Comparison of ENCODE assay signal across 9 cellular contexts in genomic region chrX:2691543-2692220, GRCh38. TPM values are rescaled to one million over a fixed set of nuclear protein-coding genes. Genes with fewer than 3 reads are reported as not detected.
DNase-seq lines count a peak whose midpoint lies in the region; ATAC-seq and TF ChIP-seq lines count a peak whose summit lies in the region.
"Had no signal": no experiment of that assay in that cellular context is flagged by ENCODE, and none has a peak within 500 bp of the region (broad histone marks: within the 10 kb centered on the region; RNA-seq: fewer than 3 reads in every experiment).

No MANE protein-coding gene starts in this region.

- peak overlapping the region; percentile 97 for H3K4me3 Mint-ChIP-seq in T-helper 1 cell treated with Interleukin-12 subunit alpha and Interleukin-12 subunit beta and Interleukin-4 antibody, amounts not matched to agents 30 μg/mL and 1 μg/mL, for 36 hours

- H3K4me3 ChIP-seq in breast epithelium, result peak overlapping the region; percentile 74 to 94 (median 87)
- H3K4me3 ChIP-seq in left lung, result peak overlapping the region; percentile 82 to 94
- H3K4me3 ChIP-seq in thymus (ENCODE audit: low read length), result peak overlapping the region; percentile 99

- TF ChIP-seq CTCF in breast epithelium (IDR thresholded peaks at IDR 0.05) (no peak), left lung (IDR thresholded peaks at IDR 0.05) (no peak)

- intact Hi-C loops in breast epithelium (cut with DNase I; ENCODE audit: low total_unique reads), result no loop called here
- intact Hi-C loops in left lung (cut with DNase I), result no loop called here

- peaks cover 39% of the 10 kb centered on the region for H3K4me1 Mint-ChIP-seq in T-helper 1 cell treated with Interleukin-12 subunit alpha and Interleukin-12 subunit beta and Interleukin-4 antibody, amounts not matched to agents 30 μg/mL and 1 μg/mL, for 36 hours (ENCODE audit: low read depth)

- H3K27me3 Mint-ChIP-seq in T-helper 1 cell treated with Interleukin-12 subunit alpha and Interleukin-12 subunit beta and Interleukin-4 antibody, amounts not matched to agents 30 μg/mL and 1 μg/mL, for 36 hours (ENCODE audit: low read depth), result peaks cover 14% of the 10 kb centered on the region

- H3K4me1 ChIP-seq in breast epithelium (no peaks in the 10 kb centered on the region), left lung (peaks cover 3 to 45% of the 10 kb centered on the region in 2 donors), thymus (ENCODE audit: control insufficient read depth, insufficient read depth, low read length) (peaks cover 3% of the 10 kb centered on the region)

- no peak for TF ChIP-seq POLR2A in breast epithelium (IDR thresholded peaks at IDR 0.05)

- no peaks in the 10 kb centered on the region for H3K36me3 ChIP-seq in breast epithelium
- no peaks in the 10 kb centered on the region for H3K36me3 ChIP-seq in left lung
- peaks cover 5% of the 10 kb centered on the region for H3K36me3 ChIP-seq in thymus (ENCODE audit: control insufficient read depth, insufficient read depth)

- H3K9me3 Mint-ChIP-seq in T-helper 1 cell treated with Interleukin-12 subunit alpha and Interleukin-12 subunit beta and Interleukin-4 antibody, amounts not matched to agents 30 μg/mL and 1 μg/mL, for 36 hours, result no peaks in the 10 kb centered on the region

- H3K27ac Mint-ChIP-seq in T-helper 1 cell treated with Interleukin-12 subunit alpha and Interleukin-12 subunit beta and Interleukin-4 antibody, amounts not matched to agents 30 μg/mL and 1 μg/mL, for 36 hours, result peak overlapping the region; percentile 95

- WGBS in thymus, result under 1% methylated on average over 42 of the region's 42 CpGs

- DNase-seq in T-helper 1 cell (no peak), M059J (ENCODE audit: low read depth) (peak; percentile 55), breast epithelium (ENCODE audit: low spot score in 2 of 2) (no peak), left lung (peak; percentile 63 to 83), H4 (ENCODE audit: low spot score) (no peak)

- H3K27me3 ChIP-seq in breast epithelium (no peaks in the 10 kb centered on the region), left lung (peaks cover 0 to 22% of the 10 kb centered on the region in 2 donors), thymus (ENCODE audit: control insufficient read depth, insufficient read depth) (no peaks in the 10 kb centered on the region)

- ATAC-seq in left lung, result peak; percentile 49
- ATAC-seq in HG03108 (IDR thresholded peaks at IDR 0.05; ENCODE audit: unreplicated experiment), result no peak

- peaks cover 28% of the 10 kb centered on the region for H3K36me3 Mint-ChIP-seq in T-helper 1 cell treated with Interleukin-12 subunit alpha and Interleukin-12 subunit beta and Interleukin-4 antibody, amounts not matched to agents 30 μg/mL and 1 μg/mL, for 36 hours (ENCODE audit: low read depth)

- H3K27ac ChIP-seq in breast epithelium (peak overlapping the region; percentile 60 to 73), left lung (peak overlapping the region; percentile 67 to 88), thymus (ENCODE audit: low read depth) (peak overlapping the region; percentile 90)
- H3K27ac ChIP-seq: 22Rv1 had no signal

- H3K9me3 ChIP-seq in breast epithelium, result no peaks in the 10 kb centered on the region
- no peaks in the 10 kb centered on the region for H3K9me3 ChIP-seq in left lung
- no peaks in the 10 kb centered on the region for H3K9me3 ChIP-seq in thymus (ENCODE audit: control insufficient read depth)

RNA-seq across cellular contexts. Expression of gene CD99, which starts 0.6 kb away (rescaled TPM):
- total RNA-seq in M059J (2014; rRNA removed; shearing (Covaris generic)), result 282 and 343 TPM in 2 replicates
- 100 to 1,000 TPM in 2 of 3 donors, 10 to 100 TPM in 1; 96.3 to 536 (median 142) TPM for total RNA-seq in breast epithelium
- total RNA-seq in left lung, result 100 to 1,000 TPM; 211 to 288 TPM
- polyA plus RNA-seq in thymus, result 547 TPM
- total RNA-seq in H4 (2014; rRNA removed; shearing (Covaris generic)), result 289 and 391 TPM in 2 replicates

Comparison
In these comparisons a context has a peak if more than half of its experiments do, and no peak if none do; other contexts are left out.
1. DNase-seq: peak in M059J (single experiment) and left lung (2 of 2); none in T-helper 1 cell (0 of 5), breast epithelium (0 of 2) and H4 (single experiment).
2. Peak in every context shown above with its lines, with median percentiles within 50 percentile points of each other: H3K27ac ChIP-seq and H3K4me3 ChIP-seq.